1 cellular context compared by ENCODE assay signal in genomic region chr3:57692404-57693191, GRCh38.
TF ChIP-seq lines count a peak whose summit lies in the region.

A gene with protein sequence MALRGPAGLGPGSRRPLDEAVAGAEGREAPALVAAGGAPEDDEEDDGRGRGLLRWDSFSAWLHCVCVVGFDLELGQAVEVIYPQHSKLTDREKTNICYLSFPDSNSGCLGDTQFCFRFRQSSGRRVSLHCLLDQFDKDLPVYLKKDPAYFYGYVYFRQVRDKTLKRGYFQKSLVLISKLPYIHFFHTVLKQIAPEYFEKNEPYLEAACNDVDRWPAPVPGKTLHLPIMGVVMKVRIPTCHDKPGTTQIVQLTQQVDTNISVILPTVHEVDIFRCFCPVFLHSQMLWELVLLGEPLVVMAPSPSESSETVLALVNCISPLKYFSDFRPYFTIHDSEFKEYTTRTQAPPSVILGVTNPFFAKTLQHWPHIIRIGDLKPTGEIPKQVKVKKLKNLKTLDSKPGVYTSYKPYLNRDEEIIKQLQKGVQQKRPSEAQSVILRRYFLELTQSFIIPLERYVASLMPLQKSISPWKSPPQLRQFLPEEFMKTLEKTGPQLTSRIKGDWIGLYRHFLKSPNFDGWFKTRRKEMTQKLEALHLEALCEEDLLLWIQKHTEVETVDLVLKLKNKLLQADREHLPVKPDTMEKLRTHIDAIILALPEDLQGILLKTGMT (minus strand): TSS chr3:57693077. CDS start chr3:57693018, 59 bp downstream.

TF ChIP-seq in WTC11, 78 proteins besides CTCF, POLR2A, EP300 and RAD21 (continued from another document and continues in another):
- TF ChIP-seq FOXP4 (CRISPR knock-in tag; IDR thresholded peaks at IDR 0.05) (peak; percentile 96), ZNF396 (CRISPR knock-in tag; IDR thresholded peaks at IDR 0.05; ENCODE audit: borderline replicate concordance) (no peak), ATF1 (CRISPR knock-in tag; IDR thresholded peaks at IDR 0.05) (peak; percentile 93; the same call in 1 of the 2 replicates), CDX4 (CRISPR knock-in tag; IDR thresholded peaks at IDR 0.05; ENCODE audit: borderline replicate concordance) (no peak), FOXJ3 (CRISPR knock-in tag; IDR thresholded peaks at IDR 0.05; ENCODE audit: borderline replicate concordance) (no peak), ZNF138 (CRISPR knock-in tag; conservative IDR thresholded peaks at IDR 0.05) (peak; percentile 70; the same call in 1 of the 2 replicates), ETV6 (CRISPR knock-in tag; IDR thresholded peaks at IDR 0.05) (peak; percentile 97), GABPB1 (CRISPR knock-in tag; IDR thresholded peaks at IDR 0.05) (peak; percentile 56; the same call in 1 of the 2 replicates), ARID4B (CRISPR knock-in tag; IDR thresholded peaks at IDR 0.05; ENCODE audit: borderline replicate concordance) (peak; percentile 75), KAT7 (CRISPR knock-in tag; IDR thresholded peaks at IDR 0.05; ENCODE audit: borderline replicate concordance) (0 out of 2 replicates have a peak, but pooled peaks have one; percentile 53), GTF2I (CRISPR knock-in tag; conservative IDR thresholded peaks at IDR 0.05) (no peak), CBFB (CRISPR knock-in tag; IDR thresholded peaks at IDR 0.05; ENCODE audit: low read depth) (no peak), AR (CRISPR knock-in tag; IDR thresholded peaks at IDR 0.05) (no peak), SMAD3 (CRISPR knock-in tag; IDR thresholded peaks at IDR 0.05; ENCODE audit: borderline replicate concordance) (peak; percentile 92), ZNF317 (CRISPR knock-in tag; IDR thresholded peaks at IDR 0.05; ENCODE audit: borderline replicate concordance, low read depth) (peak; percentile 54; the same call in 1 of the 2 replicates), TCF7 (CRISPR knock-in tag; IDR thresholded peaks at IDR 0.05; ENCODE audit: low read depth) (no peak), TP53 (CRISPR knock-in tag; IDR thresholded peaks at IDR 0.05) (peak; percentile 93; the same call in 1 of the 2 replicates), GRHL2 (CRISPR knock-in tag; IDR thresholded peaks at IDR 0.05; ENCODE audit: insufficient replicate concordance, severe bottlenecking) (no peak), ZNF416 (CRISPR knock-in tag; IDR thresholded peaks at IDR 0.05) (peak; percentile 40; the same call in 1 of the 2 replicates), CREB1 (CRISPR knock-in tag; IDR thresholded peaks at IDR 0.05) (no peak), FOXK1 (CRISPR knock-in tag; IDR thresholded peaks at IDR 0.05) (no peak), CREM (CRISPR knock-in tag; IDR thresholded peaks at IDR 0.05) (peak; percentile 88), SOX15 (CRISPR knock-in tag; IDR thresholded peaks at IDR 0.05) (no peak), NR3C1 (CRISPR knock-in tag; conservative IDR thresholded peaks at IDR 0.05; ENCODE audit: low read depth) (no peak), ZBTB21 (CRISPR knock-in tag; IDR thresholded peaks at IDR 0.05; ENCODE audit: borderline replicate concordance) (peak; percentile 72), AFF4 (CRISPR knock-in tag; IDR thresholded peaks at IDR 0.05; ENCODE audit: borderline replicate concordance) (0 out of 2 replicates have a peak, but pooled peaks have one; percentile 5), JAZF1 (CRISPR knock-in tag; IDR thresholded peaks at IDR 0.05) (no peak), TEAD1 (CRISPR knock-in tag; IDR thresholded peaks at IDR 0.05) (peak; percentile 49; the same call in 1 of the 2 replicates), ZNF671 (CRISPR knock-in tag; IDR thresholded peaks at IDR 0.05) (no peak)
- TF ChIP-seq, protein P1, sequence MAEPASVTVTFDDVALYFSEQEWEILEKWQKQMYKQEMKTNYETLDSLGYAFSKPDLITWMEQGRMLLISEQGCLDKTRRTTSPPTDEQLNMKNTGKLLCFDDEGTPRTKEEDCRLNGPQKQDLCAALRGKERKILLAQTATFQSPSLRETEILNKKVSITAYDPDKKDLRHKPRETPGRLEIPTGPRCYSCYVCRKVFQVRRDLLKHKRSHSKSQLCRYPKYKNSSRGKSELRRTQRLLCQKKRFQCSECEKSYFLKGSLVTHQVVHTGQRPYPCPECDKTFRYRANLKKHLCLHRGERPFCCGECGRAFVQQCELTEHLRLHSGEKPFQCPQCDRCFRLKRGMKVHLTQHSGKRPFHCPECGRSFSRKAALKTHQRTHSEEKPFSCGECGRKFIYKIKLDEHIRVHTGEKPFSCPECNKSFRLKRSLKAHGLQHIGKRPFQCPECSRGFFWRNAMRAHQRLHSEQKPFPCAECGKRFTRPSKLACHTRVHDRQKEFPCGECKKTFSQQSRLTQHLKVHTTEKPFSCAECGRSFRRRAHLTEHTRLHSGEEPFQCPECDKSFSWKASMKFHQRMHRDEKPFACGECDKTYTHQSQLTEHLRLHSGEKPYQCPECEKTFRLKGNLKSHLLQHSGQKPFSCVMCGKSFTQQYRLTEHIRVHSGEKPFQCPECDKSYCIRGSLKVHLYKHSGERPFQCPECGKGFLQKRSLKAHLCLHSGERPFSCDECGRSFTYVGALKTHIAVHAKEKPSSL (CRISPR knock-in tag; conservative IDR thresholded peaks at IDR 0.05) = no peak
- TF ChIP-seq, protein P2, sequence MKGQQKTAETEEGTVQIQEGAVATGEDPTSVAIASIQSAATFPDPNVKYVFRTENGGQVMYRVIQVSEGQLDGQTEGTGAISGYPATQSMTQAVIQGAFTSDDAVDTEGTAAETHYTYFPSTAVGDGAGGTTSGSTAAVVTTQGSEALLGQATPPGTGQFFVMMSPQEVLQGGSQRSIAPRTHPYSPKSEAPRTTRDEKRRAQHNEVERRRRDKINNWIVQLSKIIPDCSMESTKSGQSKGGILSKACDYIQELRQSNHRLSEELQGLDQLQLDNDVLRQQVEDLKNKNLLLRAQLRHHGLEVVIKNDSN (CRISPR knock-in tag; IDR thresholded peaks at IDR 0.05) = peak; percentile 96
- TF ChIP-seq, protein P3, sequence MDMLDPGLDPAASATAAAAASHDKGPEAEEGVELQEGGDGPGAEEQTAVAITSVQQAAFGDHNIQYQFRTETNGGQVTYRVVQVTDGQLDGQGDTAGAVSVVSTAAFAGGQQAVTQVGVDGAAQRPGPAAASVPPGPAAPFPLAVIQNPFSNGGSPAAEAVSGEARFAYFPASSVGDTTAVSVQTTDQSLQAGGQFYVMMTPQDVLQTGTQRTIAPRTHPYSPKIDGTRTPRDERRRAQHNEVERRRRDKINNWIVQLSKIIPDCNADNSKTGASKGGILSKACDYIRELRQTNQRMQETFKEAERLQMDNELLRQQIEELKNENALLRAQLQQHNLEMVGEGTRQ (CRISPR knock-in tag; IDR thresholded peaks at IDR 0.05) = peak; percentile 98
- TF ChIP-seq, protein P4, sequence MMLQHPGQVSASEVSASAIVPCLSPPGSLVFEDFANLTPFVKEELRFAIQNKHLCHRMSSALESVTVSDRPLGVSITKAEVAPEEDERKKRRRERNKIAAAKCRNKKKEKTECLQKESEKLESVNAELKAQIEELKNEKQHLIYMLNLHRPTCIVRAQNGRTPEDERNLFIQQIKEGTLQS (CRISPR knock-in tag; conservative IDR thresholded peaks at IDR 0.05) = no peak
- TF ChIP-seq, protein P5, sequence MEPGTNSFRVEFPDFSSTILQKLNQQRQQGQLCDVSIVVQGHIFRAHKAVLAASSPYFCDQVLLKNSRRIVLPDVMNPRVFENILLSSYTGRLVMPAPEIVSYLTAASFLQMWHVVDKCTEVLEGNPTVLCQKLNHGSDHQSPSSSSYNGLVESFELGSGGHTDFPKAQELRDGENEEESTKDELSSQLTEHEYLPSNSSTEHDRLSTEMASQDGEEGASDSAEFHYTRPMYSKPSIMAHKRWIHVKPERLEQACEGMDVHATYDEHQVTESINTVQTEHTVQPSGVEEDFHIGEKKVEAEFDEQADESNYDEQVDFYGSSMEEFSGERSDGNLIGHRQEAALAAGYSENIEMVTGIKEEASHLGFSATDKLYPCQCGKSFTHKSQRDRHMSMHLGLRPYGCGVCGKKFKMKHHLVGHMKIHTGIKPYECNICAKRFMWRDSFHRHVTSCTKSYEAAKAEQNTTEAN (CRISPR knock-in tag; IDR thresholded peaks at IDR 0.05) = no peak
